In the genomic region with DNA sequence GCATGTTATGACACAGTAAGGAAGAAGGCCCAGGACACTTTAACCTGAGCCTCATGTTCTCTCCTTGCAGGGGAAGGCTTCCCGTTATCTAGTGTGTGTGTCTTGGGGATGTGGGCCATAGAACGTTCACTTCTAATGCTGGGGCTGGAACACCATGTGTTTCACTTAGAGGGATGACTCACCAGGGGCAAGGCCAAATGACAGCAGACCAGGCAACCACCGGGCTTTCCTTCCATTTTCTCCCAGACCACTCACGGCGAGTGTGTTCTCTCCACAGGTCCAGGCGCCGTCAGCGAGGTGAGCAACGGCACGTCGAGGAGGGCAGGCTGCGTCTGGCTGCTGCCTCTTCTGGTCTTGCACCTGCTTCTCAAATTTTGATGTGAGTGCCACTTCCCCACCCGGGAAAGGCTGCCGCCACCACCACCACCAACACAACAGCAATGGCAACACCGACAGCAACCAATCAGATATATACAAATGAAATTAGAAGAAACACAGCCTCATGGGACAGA, we compare ENCODE assay signal across 18 cellular contexts.
A peak's percentile ranks its signal among the peaks of the same experiment; 100 is the strongest.
DNase-seq lines count a peak whose midpoint lies in the region; ATAC-seq and TF ChIP-seq lines count a peak whose summit lies in the region.
"Had no signal": no experiment of that assay in that cellular context is flagged by ENCODE, and none has a peak within 500 bp of the region (broad histone marks: within the 10 kb centered on the region; RNA-seq: fewer than 3 reads in every experiment).

No MANE protein-coding gene starts in this region.

- H3K4me2 ChIP-seq in IMR-90 (ENCODE audit: low read depth, low read length): no peak overlapping the region
- H3K4me2 ChIP-seq: A549 had no signal

- POLR2A ChIA-PET in IMR-90 (lab: Charles Lee; ENCODE audit: unreplicated experiment): no interaction called here

- H2AFZ ChIP-seq in IMR-90 (replicated peaks; ENCODE audit: low read length, poor library complexity): no peak overlapping the region

- no peaks in the 10 kb centered on the region for H3K36me3 ChIP-seq in IMR-90 (ENCODE audit: control insufficient read depth, insufficient read depth, low read length)

- H2AK5ac ChIP-seq in IMR-90 (ENCODE audit: low read depth, low read length): no peak overlapping the region

- no peak overlapping the region for H3K4me3 ChIP-seq in IMR-90 (ENCODE audit: insufficient read depth, low read depth, low read length)
- H3K4me3 ChIP-seq: A549, GM12878, K562 had no signal

- no peak overlapping the region for H2AK9ac ChIP-seq in IMR-90 (replicated peaks; ENCODE audit: low read depth, low read length, poor library complexity)

- in situ Hi-C loops in IMR-90 (cut with MboI; ENCODE audit: low sequenced_read_pairs): no loop called here

- no peak overlapping the region for H3K27ac ChIP-seq in IMR-90 (ENCODE audit: insufficient read depth, low read length)
- H3K27ac ChIP-seq: 22Rv1, A549, C4-2B had no signal

- BruUV-seq in IMR-90 (replicated peaks; lab: Mats Ljungman, UMichigan): no TSS peak

- CTCF ChIA-PET in IMR-90 (lab: Yijun Ruan, JAX): no interaction called here

- no peak overlapping the region for H4K8ac ChIP-seq in IMR-90 (ENCODE audit: low read depth in 2 of 2, low read length in 2 of 2)

- no peak overlapping the region for H3K14ac ChIP-seq in IMR-90 (replicated peaks; ENCODE audit: low read depth, low read length)

- no peak for TF ChIP-seq RAD21 in IMR-90 (IDR thresholded peaks at IDR 0.05; ENCODE audit: low read length)

- peaks cover 11% of the 10 kb centered on the region; the same call in 1 of the 2 replicates for H3K9me1 ChIP-seq in IMR-90 (ENCODE audit: insufficient read depth, low read length)

- no peak overlapping the region for H2BK120ac ChIP-seq in IMR-90 (ENCODE audit: low read depth, low read length)

- H3K23ac ChIP-seq in IMR-90 (ENCODE audit: low read depth, low read length): no peak overlapping the region

- intact Hi-C loops in IMR-90 (cut with micrococcal nuclease): no loop called here

- no peaks in the 10 kb centered on the region for H3K4me1 ChIP-seq in IMR-90 (ENCODE audit: control insufficient read depth, insufficient read depth, low read length)
- H3K4me1 ChIP-seq: A549 had no signal

- no peak overlapping the region for H4K91ac ChIP-seq in IMR-90 (ENCODE audit: insufficient read depth, low read depth, low read length)

- no peak overlapping the region for H3K9ac ChIP-seq in IMR-90 (ENCODE audit: low read depth, low read length)

- no peak overlapping the region for H2BK15ac ChIP-seq in IMR-90 (ENCODE audit: low read depth, low read length)

- dilution Hi-C loops in IMR-90 (cut with HindIII; ENCODE audit: low sequenced_read_pairs, unreplicated experiment): no loop called here

- 100% methylated on average over 2 of the region's 15 CpGs; no CpG with 5 or more reads in 1 of the 2 experiments for WGBS in IMR-90 (ENCODE audit: extremely low coverage in 2 of 2, insufficient read length in 1 of 2), 2 experiments

- no peak for TF ChIP-seq CTCF in IMR-90 (conservative IDR thresholded peaks at IDR 0.05; ENCODE audit: low read depth, low read length)

- ATAC-seq in IMR-90 (ENCODE audit: low read depth) (no peak), GM19397 (IDR thresholded peaks at IDR 0.05; ENCODE audit: unreplicated experiment) (no peak)
- ATAC-seq: A549, GM12878, K562 had no signal

- no peak overlapping the region for H3K4ac ChIP-seq in IMR-90 (ENCODE audit: low read depth, low read length)

- H2BK20ac ChIP-seq in IMR-90 (ENCODE audit: low read depth, low read length): no peak overlapping the region

- H3K79me1 ChIP-seq in IMR-90 (ENCODE audit: low read depth in 1 of 2, low read length in 2 of 2): no peaks in the 10 kb centered on the region

- no peak overlapping the region for H2BK5ac ChIP-seq in IMR-90 (ENCODE audit: low read depth, low read length, poor library complexity, severe bottlenecking)

- H3K9me3 ChIP-seq in IMR-90 (ENCODE audit: control insufficient read depth, insufficient read depth, low read length): no peaks in the 10 kb centered on the region
- H3K9me3 ChIP-seq: A549 had no signal

- H3K56ac ChIP-seq in IMR-90 (ENCODE audit: extremely low read depth, insufficient read depth, low read length): no peak overlapping the region

- no peak for TF ChIP-seq POLR2A in IMR-90 (IDR thresholded peaks at IDR 0.05; ENCODE audit: low read depth, low read length)

- H3K27me3 ChIP-seq in IMR-90 (ENCODE audit: control insufficient read depth, insufficient read depth, low read length): no peaks in the 10 kb centered on the region

- H4K20me1 ChIP-seq in IMR-90 (ENCODE audit: insufficient read depth, low read length): no peaks in the 10 kb centered on the region

- no peak overlapping the region for H3K18ac ChIP-seq in IMR-90 (ENCODE audit: low read depth, low read length)

- peak; percentile 34 for DNase-seq in DMS53 (lab: John Stamatoyannopoulos, UW)
- no peak for DNase-seq in DMS53 treated with DMSO at 0.1 percent for 48 hours (lab: John Stamatoyannopoulos, UW; ENCODE audit: unreplicated experiment)
- DNase-seq in COLO668 (lab: John Stamatoyannopoulos, UW; ENCODE audit: unreplicated experiment): peak; percentile 14
- peak; percentile 4 for DNase-seq in IMR-90
- DNase-seq in mesenteric fat pad (ENCODE audit: low spot score): peak; percentile 72
- no peak for DNase-seq in HPDE6-E6E7 (ENCODE audit: extremely low spot score)
- DNase-seq in GM03348 (ENCODE audit: low spot score): no peak
- DNase-seq: AML-193; CD4-positive, alpha-beta T cell; DND-41; GF-D8; H9 had no signal

- H4K5ac ChIP-seq in IMR-90 (ENCODE audit: low read depth, low read length): no peak overlapping the region

TF ChIP-seq in IMR-90, 13 proteins besides CTCF, POLR2A, EP300 and RAD21:
- TF ChIP-seq RCOR1 (IDR thresholded peaks at IDR 0.05; ENCODE audit: insufficient replicate concordance, low read length): no peak

Comparison
In these comparisons a context has a peak if more than half of its experiments do, and no peak if none do; other contexts are left out.
1. DNase-seq: peak in DMS53 (single experiment), COLO668 (single experiment), IMR-90 (single experiment) and mesenteric fat pad (single experiment); none in DMS53 treated with DMSO at 0.1 percent for 48 hours (single experiment), HPDE6-E6E7 (single experiment) and GM03348 (single experiment).